ENCODE assay signal across 15 cellular contexts in the genomic region with DNA sequence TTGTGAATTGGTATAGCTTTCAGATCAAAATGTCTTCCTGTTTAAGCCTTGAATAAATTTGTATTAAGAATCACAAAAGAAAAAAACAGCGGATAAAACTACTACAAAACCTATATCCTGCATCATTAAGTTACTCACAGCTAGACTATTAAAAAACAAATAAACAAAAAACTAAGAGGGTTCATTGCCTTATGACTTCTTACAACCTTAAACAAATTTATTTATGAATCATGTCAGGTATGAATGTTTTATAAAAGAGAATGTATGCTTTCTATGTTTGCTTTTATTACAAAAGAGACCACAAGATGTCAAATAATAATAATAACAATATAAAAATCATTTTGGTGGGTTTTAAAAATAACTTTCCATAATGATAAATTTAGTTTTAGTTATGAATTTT.
DNase-seq lines count a peak whose midpoint lies in the region; ATAC-seq, FAIRE-seq and TF ChIP-seq lines count a peak whose summit lies in the region.
"Had no signal": no experiment of that assay in that cellular context is flagged by ENCODE, and none has a peak within 500 bp of the region (broad histone marks: within the 10 kb centered on the region; RNA-seq: fewer than 3 reads in every experiment).

No MANE protein-coding gene starts in this region.

- no peaks in the 10 kb centered on the region for H3K36me3 ChIP-seq in PC-9 (ENCODE audit: low read depth)
- H3K36me3 ChIP-seq: BLaER1 treated with 17β-estradiol and CSF1 and Interleukin-3, amounts not matched to agents 10 nM and 100 nM had no signal

- H4K20me1 ChIP-seq in PC-9 (ENCODE audit: insufficient read depth): no peaks in the 10 kb centered on the region
- H4K20me1 ChIP-seq: BLaER1 treated with 17β-estradiol and CSF1 and Interleukin-3, amounts not matched to agents 10 nM and 100 nM had no signal

- intact Hi-C loops in PC-9 (cut with micrococcal nuclease; ENCODE audit: unreplicated experiment): loop anchor here (5.0 kb wide), 1 partner anchor 111 kb away; a partner anchor contains a TSS
- intact Hi-C loops in posterior cingulate gyrus (cut with DNase I): no loop called here

- no peaks in the 10 kb centered on the region for H3K9me2 ChIP-seq in PC-9 (ENCODE audit: insufficient read depth)

- H3F3A ChIP-seq in PC-9 (ENCODE audit: insufficient read depth, low read depth): peaks cover 10% of the 10 kb centered on the region

- no peak for ATAC-seq in HG03521 (IDR thresholded peaks at IDR 0.05; ENCODE audit: unreplicated experiment)
- ATAC-seq: CD8-positive, alpha-beta T cell had no signal

- FAIRE-seq in G401.6 (lab: Jason Lieb, UNC): peak; percentile 47
- FAIRE-seq: GM12878, HTR-8/SVneo had no signal

- no peak overlapping the region; the same call in 1 of the 2 replicates for H2AFZ ChIP-seq in PC-9
- H2AFZ ChIP-seq: GM23248 had no signal

- H3K27me3 ChIP-seq in PC-9 (ENCODE audit: insufficient read depth, low read depth): no peaks in the 10 kb centered on the region
- H3K27me3 ChIP-seq: BLaER1 treated with 17β-estradiol and CSF1 and Interleukin-3, amounts not matched to agents 10 nM and 100 nM had no signal

- H3K79me2 ChIP-seq in PC-9 (ENCODE audit: low read depth): no peaks in the 10 kb centered on the region

- TF ChIP-seq CTCF in PC-9 (conservative IDR thresholded peaks at IDR 0.05): no peak

- H3K27ac ChIP-seq in PC-9 (peak overlapping the region; percentile 67), epithelial cell of prostate (peak overlapping the region; percentile 30)
- H3K27ac ChIP-seq: BLaER1 treated with 17β-estradiol and CSF1 and Interleukin-3, amounts not matched to agents 10 nM and 100 nM; GM23248 had no signal

- H3K4me1 ChIP-seq in PC-9 (replicated peaks; ENCODE audit: insufficient read depth): peaks cover 20% of the 10 kb centered on the region
- H3K4me1 ChIP-seq: BLaER1 treated with 17β-estradiol and CSF1 and Interleukin-3, amounts not matched to agents 10 nM and 100 nM had no signal

- BruUV-seq in PC-9 (replicated peaks; lab: Mats Ljungman, UMichigan): no TSS peak

- no peak overlapping the region for H3K4me3 ChIP-seq in PC-9
- H3K4me3 ChIP-seq: BLaER1 treated with 17β-estradiol and CSF1 and Interleukin-3, amounts not matched to agents 10 nM and 100 nM; GM12878; GM23248 had no signal

- H3K4me2 ChIP-seq in PC-9: peak overlapping the region; percentile 55
- H3K4me2 ChIP-seq: BLaER1 treated with 17β-estradiol and CSF1 and Interleukin-3, amounts not matched to agents 10 nM and 100 nM had no signal

- POLR2A ChIA-PET in PC-9 (lab: Charles Lee; ENCODE audit: unreplicated experiment): no interaction called here

- no peaks in the 10 kb centered on the region for H3K9me3 ChIP-seq in PC-9 (ENCODE audit: insufficient read depth, low read depth)
- H3K9me3 ChIP-seq: BLaER1 treated with 17β-estradiol and CSF1 and Interleukin-3, amounts not matched to agents 10 nM and 100 nM had no signal

- CTCF ChIA-PET in PC-9 (lab: Charles Lee): no interaction called here

- peak in 1 of 2 experiments; percentile 73 for DNase-seq in PC-9
- no peak for DNase-seq in epithelial cell of prostate (ENCODE audit: low read depth, low spot score)
- DNase-seq in HuH-7 (ENCODE audit: low spot score): no peak
- DNase-seq in NCI-H146 treated with DMSO at 0.1 percent for 48 hours (lab: John Stamatoyannopoulos, UW; ENCODE audit: unreplicated experiment): no peak
- DNase-seq in posterior cingulate gyrus: no peak
- DNase-seq: CD8-positive, alpha-beta T cell; DMS79 treated with DMSO at 0.1 percent for 48 hours; GM23248; HCEC 1CT; KBM-7 had no signal
